Comparison of ENCODE assay signal across 22 cellular contexts in genomic region chr11:124892750-124893454, GRCh38. TPM values are rescaled to one million over a fixed set of nuclear protein-coding genes. Genes with fewer than 3 reads are reported as not detected.
DNase-seq lines count a peak whose midpoint lies in the region; ATAC-seq and TF ChIP-seq lines count a peak whose summit lies in the region.
"Had no signal": no experiment of that assay in that cellular context is flagged by ENCODE, and none has a peak within 500 bp of the region (broad histone marks: within the 10 kb centered on the region; RNA-seq: fewer than 3 reads in every experiment).

No MANE protein-coding gene starts in this region.

- H3K27ac Mint-ChIP-seq in activated T-cell treated with anti-CD3 and anti-CD28 coated beads, Interleukin-2, amount 50 U/mL, for 72 hours, result no peak overlapping the region
- H3K27ac Mint-ChIP-seq in immature natural killer cell, result no peak overlapping the region
- H3K27ac Mint-ChIP-seq: activated T-helper 2 cell treated with anti-CD3 and anti-CD28 coated beads, Interferon-gamma antibody, Interleukin-2, Interleukin-4, amounts not matched to agents 10 μg/mL and 5 μg/mL and 100 μg/mL, durations not matched to agents 14 hours and 24 hours and 36 hours; CD4-positive, CD25-positive, alpha-beta regulatory T cell; stimulated activated effector memory CD8-positive, alpha-beta T cell treated with anti-CD3 and anti-CD28 coated beads, Interleukin-12 subunit alpha, Interleukin-12 subunit beta, amount 100 ng/mL, for 72 hours had no signal

- no peak for TF ChIP-seq POLR2A in gastroesophageal sphincter (IDR thresholded peaks at IDR 0.05)
- TF ChIP-seq POLR2A in vagina (IDR thresholded peaks at IDR 0.05), result no peak

- H3K4me3 Mint-ChIP-seq in activated T-cell treated with anti-CD3 and anti-CD28 coated beads, Interleukin-2, amount 50 U/mL, for 72 hours, result no peak overlapping the region
- no peak overlapping the region for H3K4me3 Mint-ChIP-seq in immature natural killer cell
- H3K4me3 Mint-ChIP-seq: CD4-positive, CD25-positive, alpha-beta regulatory T cell; central memory CD8-positive, alpha-beta T cell; stimulated activated effector memory CD8-positive, alpha-beta T cell treated with anti-CD3 and anti-CD28 coated beads, Interleukin-12 subunit alpha, Interleukin-12 subunit beta, amount 100 ng/mL, for 72 hours had no signal

- peaks cover 16% of the 10 kb centered on the region for H3K27me3 Mint-ChIP-seq in activated T-cell treated with anti-CD3 and anti-CD28 coated beads, Interleukin-2, amount 50 U/mL, for 72 hours (ENCODE audit: low read depth)
- H3K27me3 Mint-ChIP-seq in immature natural killer cell (ENCODE audit: low read depth in 3 of 3), result peaks cover 0 to 8% (median 4%) of the 10 kb centered on the region in 3 donors

- TF ChIP-seq EP300 in gastroesophageal sphincter (IDR thresholded peaks at IDR 0.05), result no peak

- H3K9me3 ChIP-seq in gastroesophageal sphincter, result no peaks in the 10 kb centered on the region
- H3K9me3 ChIP-seq in osteoblast (ENCODE audit: low read depth, low read length), result no peaks in the 10 kb centered on the region
- no peaks in the 10 kb centered on the region for H3K9me3 ChIP-seq in vagina
- H3K9me3 ChIP-seq: A549, neutrophil had no signal

- H3K4me1 ChIP-seq in gastroesophageal sphincter (peaks cover 0 to 68% (median 20%) of the 10 kb centered on the region in 3 donors), osteoblast (ENCODE audit: insufficient read depth, low read length) (peaks cover 15% of the 10 kb centered on the region), vagina (no peaks in the 10 kb centered on the region)

- intact Hi-C loops in Right ventricle myocardium inferior (cut with DNase I) (no loop called here), left cardiac atrium (cut with DNase I) (no loop called here), vagina (cut with DNase I) (no loop called here)

- no peaks in the 10 kb centered on the region for H4K20me1 ChIP-seq in osteoblast (ENCODE audit: insufficient read depth, low read length)

- no peak for TF ChIP-seq CTCF in gastroesophageal sphincter (IDR thresholded peaks at IDR 0.05)
- TF ChIP-seq CTCF in osteoblast (IDR thresholded peaks at IDR 0.05; ENCODE audit: extremely low read depth, low read depth, low read length), result no peak
- TF ChIP-seq CTCF in vagina (IDR thresholded peaks at IDR 0.05), result no peak

- no peaks in the 10 kb centered on the region for H3K36me3 ChIP-seq in gastroesophageal sphincter
- no peaks in the 10 kb centered on the region for H3K36me3 ChIP-seq in osteoblast (ENCODE audit: insufficient read depth, low read length)
- no peaks in the 10 kb centered on the region for H3K36me3 ChIP-seq in vagina
- H3K36me3 ChIP-seq: neutrophil had no signal

- H3K4me1 Mint-ChIP-seq in activated T-cell treated with anti-CD3 and anti-CD28 coated beads, Interleukin-2, amount 50 U/mL, for 72 hours (ENCODE audit: low read depth), result no peaks in the 10 kb centered on the region
- H3K4me1 Mint-ChIP-seq in immature natural killer cell, result peaks cover 0 to 8% of the 10 kb centered on the region in 2 donors
- H3K4me1 Mint-ChIP-seq: central memory CD8-positive, alpha-beta T cell had no signal

- no peaks in the 10 kb centered on the region for H3K79me2 ChIP-seq in osteoblast (ENCODE audit: insufficient read depth, low read length)

- H3K4me3 ChIP-seq in gastroesophageal sphincter (no peak overlapping the region), osteoblast (ENCODE audit: insufficient read depth, low read length) (no peak overlapping the region), vagina (no peak overlapping the region)
- H3K4me3 ChIP-seq: A549, SK-N-MC had no signal

- H3K9me3 Mint-ChIP-seq in activated T-cell treated with anti-CD3 and anti-CD28 coated beads, Interleukin-2, amount 50 U/mL, for 72 hours, result no peaks in the 10 kb centered on the region
- H3K9me3 Mint-ChIP-seq in immature natural killer cell, result no peaks in the 10 kb centered on the region
- H3K9me3 Mint-ChIP-seq: activated T-helper 2 cell treated with anti-CD3 and anti-CD28 coated beads, Interferon-gamma antibody, Interleukin-2, Interleukin-4, amounts not matched to agents 10 μg/mL and 5 μg/mL and 100 μg/mL, durations not matched to agents 14 hours and 24 hours and 36 hours; CD4-positive, CD25-positive, alpha-beta regulatory T cell; central memory CD8-positive, alpha-beta T cell; stimulated activated effector memory CD8-positive, alpha-beta T cell treated with anti-CD3 and anti-CD28 coated beads, Interleukin-12 subunit alpha, Interleukin-12 subunit beta, amount 100 ng/mL, for 72 hours had no signal

- H2AFZ ChIP-seq in osteoblast (ENCODE audit: low read length), result no peak overlapping the region

- 70 to 72% methylated on average over 3 to 6 of the region's 9 CpGs for WGBS in gastroesophageal sphincter (ENCODE audit: low coverage in 1 of 2), 2 donors

- H3K27me3 ChIP-seq in gastroesophageal sphincter, result peaks cover 5% of the 10 kb centered on the region
- H3K27me3 ChIP-seq in osteoblast (ENCODE audit: insufficient read depth, low read length), result no peaks in the 10 kb centered on the region
- no peaks in the 10 kb centered on the region for H3K27me3 ChIP-seq in vagina
- H3K27me3 ChIP-seq: neutrophil had no signal

- H3K36me3 Mint-ChIP-seq in activated T-cell treated with anti-CD3 and anti-CD28 coated beads, Interleukin-2, amount 50 U/mL, for 72 hours (ENCODE audit: insufficient read depth in 2 of 2), result no peaks in the 10 kb centered on the region
- no peaks in the 10 kb centered on the region for H3K36me3 Mint-ChIP-seq in immature natural killer cell
- H3K36me3 Mint-ChIP-seq: CD4-positive, CD25-positive, alpha-beta regulatory T cell; stimulated activated effector memory CD8-positive, alpha-beta T cell treated with anti-CD3 and anti-CD28 coated beads, Interleukin-12 subunit alpha, Interleukin-12 subunit beta, amount 100 ng/mL, for 72 hours had no signal

- no peak overlapping the region for H3K4me2 ChIP-seq in osteoblast (ENCODE audit: insufficient read depth, low read length)
- H3K4me2 ChIP-seq: A549 had no signal

- peak overlapping the region in 2 of 4 donors; percentile 46 to 48 for H3K27ac ChIP-seq in gastroesophageal sphincter
- no peak overlapping the region for H3K27ac ChIP-seq in osteoblast (ENCODE audit: low read depth, low read length)
- no peak overlapping the region for H3K27ac ChIP-seq in vagina
- H3K27ac ChIP-seq: A549, HL-60, neutrophil, SK-N-MC had no signal

- DNase-seq in Right ventricle myocardium inferior (ENCODE audit: missing footprints), result peak; percentile 46
- no peak for DNase-seq in left cardiac atrium
- DNase-seq in osteoblast (ENCODE audit: insufficient read length, low spot score, missing footprints), result peak; percentile 37
- DNase-seq in vagina (ENCODE audit: extremely low spot score in 2 of 2), result peak; percentile 46 to 67
- DNase-seq in activated T-cell treated with anti-CD3 and anti-CD28 coated beads, Interleukin-2, amount 50 U/mL, for 72 hours, result no peak
- DNase-seq in immature natural killer cell, result no peak
- no peak for DNase-seq in activated CD4-positive, alpha-beta T cell treated with anti-CD3 and anti-CD28 coated beads for 1 hour
- DNase-seq: CD4-positive, CD25-positive, alpha-beta regulatory T cell; EL; NCI-H1048; NCI-H2081 treated with DMSO at 0.1 percent for 48 hours; NCI-H69; trophoblast cell had no signal

- ATAC-seq in Right ventricle myocardium inferior (no peak), left cardiac atrium (no peak), gastroesophageal sphincter (peak; percentile 24)
- ATAC-seq in activated T-cell treated with anti-CD3 and anti-CD28 coated beads, Interleukin-2, amount 50 U/mL, for 72 hours (replicated peaks in 1 of 2), result no peak
- ATAC-seq: A549; stimulated activated effector memory CD8-positive, alpha-beta T cell treated with anti-CD3 and anti-CD28 coated beads, Interleukin-12 subunit alpha, Interleukin-12 subunit beta, amount 100 ng/mL, for 72 hours had no signal

RNA-seq across cellular contexts. Expression of gene ROBO4, which starts 4.8 kb away (rescaled TPM):
- 27.6 TPM for total RNA-seq in Right ventricle myocardium inferior
- total RNA-seq in left cardiac atrium, result 10 to 100 TPM; 18.9 to 43.3 TPM
- 10 to 100 TPM; 13.9 to 33.6 (median 23.4) TPM for total RNA-seq in gastroesophageal sphincter
- 0.36 and 0.59 TPM in 2 replicates for total RNA-seq in osteoblast
- 39.8 TPM for total RNA-seq in vagina
- not detected for total RNA-seq in activated T-cell treated with anti-CD3 and anti-CD28 coated beads, Interleukin-2, amount 50 U/mL, for 72 hours
- not detected for polyA plus RNA-seq in immature natural killer cell
- total RNA-seq: activated T-helper 2 cell treated with anti-CD3 and anti-CD28 coated beads, Interferon-gamma antibody, Interleukin-2, Interleukin-4, amounts not matched to agents 10 μg/mL and 5 μg/mL and 100 μg/mL, durations not matched to agents 14 hours and 24 hours and 36 hours had no signal
- polyA plus RNA-seq: A549 had no signal

RNA-seq across cellular contexts. Expression of gene HEPN1, which starts 26.1 kb away (rescaled TPM):
- total RNA-seq in Right ventricle myocardium inferior (not detected), left cardiac atrium (not detected), gastroesophageal sphincter (under 1 TPM in 1 of 4 donors, not detected in 3; 0.67 TPM), osteoblast (under 0.01 TPM in 1 of 2 replicates, not detected in the other), vagina (not detected)
- not detected for total RNA-seq in activated T-cell treated with anti-CD3 and anti-CD28 coated beads, Interleukin-2, amount 50 U/mL, for 72 hours
- polyA plus RNA-seq in immature natural killer cell, result not detected
- total RNA-seq: activated T-helper 2 cell treated with anti-CD3 and anti-CD28 coated beads, Interferon-gamma antibody, Interleukin-2, Interleukin-4, amounts not matched to agents 10 μg/mL and 5 μg/mL and 100 μg/mL, durations not matched to agents 14 hours and 24 hours and 36 hours; CD4-positive, CD25-positive, alpha-beta regulatory T cell had no signal
- polyA plus RNA-seq: A549; CD4-positive, CD25-positive, alpha-beta regulatory T cell had no signal

RNA-seq across cellular contexts. Expression of gene ROBO3, which starts 27.7 kb away (rescaled TPM):
- total RNA-seq in Right ventricle myocardium inferior (4.6 TPM), left cardiac atrium (10 to 100 TPM; 11.1 to 11.5 TPM), gastroesophageal sphincter (10 to 100 TPM in 1 of 4 donors, 1 to 10 TPM in 3; 3.6 to 10.8 (median 9.2) TPM), osteoblast (12.7 and 18.1 TPM in 2 replicates), vagina (18.9 TPM)
- total RNA-seq in activated T-cell treated with anti-CD3 and anti-CD28 coated beads, Interleukin-2, amount 50 U/mL, for 72 hours, result 10 to 100 TPM; 21.5 to 26.6 TPM
- 1 to 10 TPM; 2.5 to 3.4 (median 2.8) TPM for polyA plus RNA-seq in immature natural killer cell

RNA-seq across cellular contexts. Expression of gene HEPACAM, which starts 42.9 kb away (rescaled TPM):
- 0.41 TPM for total RNA-seq in Right ventricle myocardium inferior
- total RNA-seq in left cardiac atrium, result 1 to 10 TPM; 4.6 to 5.4 TPM
- 1 to 10 TPM in 1 of 4 donors, under 1 TPM in 2, not detected in 1; 0.31 to 2.1 (median 0.81) TPM for total RNA-seq in gastroesophageal sphincter
- total RNA-seq in osteoblast, result under 0.01 TPM in 1 of 2 replicates, not detected in the other
- 3.4 TPM for total RNA-seq in vagina
- not detected for total RNA-seq in activated T-cell treated with anti-CD3 and anti-CD28 coated beads, Interleukin-2, amount 50 U/mL, for 72 hours
- not detected for polyA plus RNA-seq in immature natural killer cell
- total RNA-seq: activated T-helper 2 cell treated with anti-CD3 and anti-CD28 coated beads, Interferon-gamma antibody, Interleukin-2, Interleukin-4, amounts not matched to agents 10 μg/mL and 5 μg/mL and 100 μg/mL, durations not matched to agents 14 hours and 24 hours and 36 hours; CD4-positive, CD25-positive, alpha-beta regulatory T cell; glomerular endothelial cell had no signal
- polyA plus RNA-seq: A549; CD4-positive, CD25-positive, alpha-beta regulatory T cell had no signal

Comparison
In these comparisons a context has a peak if more than half of its experiments do, and no peak if none do; other contexts are left out.
1. DNase-seq: peak in Right ventricle myocardium inferior (single experiment), osteoblast (single experiment) and vagina (2 of 2); none in left cardiac atrium (single experiment), activated T-cell treated with anti-CD3 and anti-CD28 coated beads, Interleukin-2, amount 50 U/mL, for 72 hours (0 of 2), immature natural killer cell (0 of 3) and activated CD4-positive, alpha-beta T cell treated with anti-CD3 and anti-CD28 coated beads for 1 hour (single experiment).